ENCODE assay signal across 9 cellular contexts in the genomic region with DNA sequence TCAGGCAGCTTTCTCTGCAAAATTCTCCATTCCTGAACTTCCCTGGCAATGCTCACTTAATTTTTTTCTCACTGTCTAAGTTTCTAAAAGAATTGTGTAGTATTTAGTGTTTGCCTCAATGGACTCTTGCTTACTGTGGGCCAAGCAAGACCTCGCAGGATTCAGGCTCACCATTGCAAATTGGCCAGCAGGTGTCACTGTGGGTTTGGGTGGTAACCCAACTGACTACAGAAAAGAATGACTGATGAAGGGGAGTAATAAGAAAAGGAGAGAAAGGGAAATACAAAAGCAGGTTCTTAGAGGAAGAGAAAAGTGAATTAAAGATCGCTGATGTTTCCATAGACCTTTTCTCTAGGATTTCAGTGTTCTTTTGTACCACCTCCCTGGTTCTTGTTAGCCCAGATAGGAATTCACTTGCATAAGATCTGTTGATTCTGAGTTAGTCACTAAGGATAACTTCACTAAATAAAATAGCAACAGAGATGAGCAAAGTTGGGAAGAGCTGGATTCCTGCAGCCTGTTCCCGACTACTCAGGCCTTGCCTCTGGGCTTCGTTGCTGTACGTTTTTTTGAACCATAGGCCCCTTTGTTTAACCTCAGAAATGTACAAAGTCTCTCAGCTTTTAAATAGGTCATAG.
DNase-seq lines count a peak whose midpoint lies in the region; ATAC-seq and TF ChIP-seq lines count a peak whose summit lies in the region.
"Had no signal": no experiment of that assay in that cellular context is flagged by ENCODE, and none has a peak within 500 bp of the region (broad histone marks: within the 10 kb centered on the region; RNA-seq: fewer than 3 reads in every experiment).

No MANE protein-coding gene starts in this region.

- ATAC-seq in GM18505 (IDR thresholded peaks at IDR 0.05; ENCODE audit: unreplicated experiment) (peak; percentile 72), HG03175 (IDR thresholded peaks at IDR 0.05; ENCODE audit: unreplicated experiment) (peak; percentile 82)

- H3F3A ChIP-seq in neural progenitor cell (ENCODE audit: low read depth) = no peaks in the 10 kb centered on the region

- no peak overlapping the region for H3K27ac ChIP-seq in neural progenitor cell
- H3K27ac ChIP-seq in transverse colon = peak overlapping the region; percentile 53 to 77 (median 57)

- H3K9ac ChIP-seq in neural progenitor cell = no peak overlapping the region

- peak; percentile 81 for TF ChIP-seq CTCF in AG09319 (IDR thresholded peaks at IDR 0.05; ENCODE audit: low read depth, low read length)
- TF ChIP-seq CTCF in neural progenitor cell (IDR thresholded peaks at IDR 0.05) = peak; percentile 97
- peak; percentile 81 to 88 (median 86) for TF ChIP-seq CTCF in transverse colon (IDR thresholded peaks at IDR 0.05)

- H3K27me3 ChIP-seq in neural progenitor cell = no peaks in the 10 kb centered on the region
- no peaks in the 10 kb centered on the region for H3K27me3 ChIP-seq in transverse colon

- H3K36me3 Mint-ChIP-seq in neural progenitor cell = peaks cover 2% of the 10 kb centered on the region

- DNase-seq in AG09319 (ENCODE audit: extremely low read depth, low read depth) (peak; percentile 68), NCI-H460 (ENCODE audit: extremely low read depth, low read depth) (peak; percentile 59), fibroblast of the conjunctiva (ENCODE audit: low read depth) (peak; percentile 81), neural progenitor cell (ENCODE audit: low spot score) (peak; percentile 89), transverse colon (peak; percentile 78)
- DNase-seq in activated CD8-positive, alpha-beta memory T cell treated with anti-CD3 and anti-CD28 coated beads, Interleukin-2, amount 50 U/mL, for 48 hours = peak; percentile 76

- H3K4me3 ChIP-seq in neural progenitor cell = no peak overlapping the region
- H3K4me3 ChIP-seq in transverse colon = no peak overlapping the region

- H3K9me3 Mint-ChIP-seq in neural progenitor cell = no peaks in the 10 kb centered on the region
- H3K9me3 Mint-ChIP-seq: stimulated activated naive CD8-positive, alpha-beta T cell treated with anti-CD3 and anti-CD28 coated beads, Interleukin-15, Interleukin-2, amounts not matched to agents 100 ng/mL and 50 ng/mL, for 24 hours had no signal

- H3K9me3 ChIP-seq in neural progenitor cell (ENCODE audit: low read depth) (no peaks in the 10 kb centered on the region), transverse colon (no peaks in the 10 kb centered on the region)

- peaks cover 18% of the 10 kb centered on the region for H3K4me1 Mint-ChIP-seq in neural progenitor cell

- peaks cover 10% of the 10 kb centered on the region for H3K4me1 ChIP-seq in neural progenitor cell
- H3K4me1 ChIP-seq in transverse colon = peaks cover 0 to 38% (median 7%) of the 10 kb centered on the region in 4 donors

- no peak for TF ChIP-seq POLR2A in GM18505 (IDR thresholded peaks at IDR 0.05; ENCODE audit: borderline replicate concordance, extremely low read depth, insufficient read depth, insufficient read length)
- TF ChIP-seq POLR2A in transverse colon (IDR thresholded peaks at IDR 0.05) = no peak

- no peak overlapping the region for H3K27ac Mint-ChIP-seq in neural progenitor cell
- H3K27ac Mint-ChIP-seq: stimulated activated naive CD8-positive, alpha-beta T cell treated with anti-CD3 and anti-CD28 coated beads, Interleukin-15, Interleukin-2, amounts not matched to agents 100 ng/mL and 50 ng/mL, for 24 hours had no signal

- intact Hi-C loops in transverse colon (cut with DNase I; ENCODE audit: low total_unique reads) = loop anchor here (10.0 kb wide), 2 partner anchors 635 to 795 kb away; no protein-coding TSS in a partner anchor

- H4K20me1 ChIP-seq in neural progenitor cell (ENCODE audit: low read depth) = no peaks in the 10 kb centered on the region

- no peak for TF ChIP-seq EP300 in transverse colon (IDR thresholded peaks at IDR 0.05; ENCODE audit: low read depth)

- no peaks in the 10 kb centered on the region for H3K79me2 ChIP-seq in neural progenitor cell (ENCODE audit: low read depth)

- 30 to 44% methylated on average over 5 of the region's 5 CpGs for WGBS in transverse colon (ENCODE audit: low coverage in 1 of 2), 2 donors

- no peaks in the 10 kb centered on the region for H3K36me3 ChIP-seq in neural progenitor cell
- H3K36me3 ChIP-seq in transverse colon = no peaks in the 10 kb centered on the region

- no peak overlapping the region for H3K4me3 Mint-ChIP-seq in neural progenitor cell
- H3K4me3 Mint-ChIP-seq: stimulated activated naive CD8-positive, alpha-beta T cell treated with anti-CD3 and anti-CD28 coated beads, Interleukin-15, Interleukin-2, amounts not matched to agents 100 ng/mL and 50 ng/mL, for 24 hours had no signal

- in situ Hi-C loops in transverse colon (cut with MboI; ENCODE audit: low pct_ligation_motif_present in 1 of 4, low pct_unique_long_range_greater_than_20kb in 1 of 4, low sequenced_read_pairs in 3 of 4) = loop anchor here (10.0 to 25.0 kb wide), 3 partner anchors 648 to 798 kb away; no protein-coding TSS in a partner anchor

- H3K4me2 ChIP-seq in neural progenitor cell = no peak overlapping the region

- no peak overlapping the region for H2AFZ ChIP-seq in neural progenitor cell (replicated peaks)

- no peaks in the 10 kb centered on the region for H3K27me3 Mint-ChIP-seq in neural progenitor cell (ENCODE audit: insufficient read depth, low read depth)
- H3K27me3 Mint-ChIP-seq: stimulated activated naive CD8-positive, alpha-beta T cell treated with anti-CD3 and anti-CD28 coated beads, Interleukin-15, Interleukin-2, amounts not matched to agents 100 ng/mL and 50 ng/mL, for 24 hours had no signal
